In genomic region chr1:230174041-230174440, GRCh38 we compare ENCODE assay signal across 10 cellular contexts.
"Had no signal": no experiment of that assay in that cellular context is flagged by ENCODE, and none has a peak within 500 bp of the region (broad histone marks: within the 10 kb centered on the region; RNA-seq: fewer than 3 reads in every experiment).

No MANE protein-coding gene starts in this region.

- ATAC-seq: right lobe of liver had no signal

- H3K4me3 ChIP-seq: breast epithelium, psoas muscle, right lobe of liver had no signal

- H3K9me3 ChIP-seq: breast epithelium, psoas muscle, right lobe of liver had no signal

- H3K27ac ChIP-seq: breast epithelium, psoas muscle, right lobe of liver had no signal

- H3K27ac Mint-ChIP-seq: T-helper 2 cell treated with Interferon-gamma antibody and Interleukin-4, amounts not matched to agents 5 μg/mL and 100 μg/mL, for 36 hours had no signal

- H3K27me3 Mint-ChIP-seq: activated CD4-positive, alpha-beta T cell treated with anti-CD3 and anti-CD28 coated beads, Interleukin-2, amount 10 ng/mL, durations not matched to agents 7 days and 5 days had no signal

- H3K4me1 ChIP-seq: breast epithelium had no signal

- H3K4me3 Mint-ChIP-seq: activated CD4-positive, alpha-beta T cell treated with anti-CD3 and anti-CD28 coated beads, Interleukin-2, amount 10 ng/mL, durations not matched to agents 7 days and 5 days; T-helper 2 cell treated with Interferon-gamma antibody and Interleukin-4, amounts not matched to agents 5 μg/mL and 100 μg/mL, for 36 hours had no signal

- DNase-seq: activated CD4-positive, alpha-beta T cell treated with anti-CD3 and anti-CD28 coated beads, Interleukin-2, amount 10 ng/mL, durations not matched to agents 7 days and 5 days; activated effector memory CD4-positive, alpha-beta T cell treated with anti-CD3 and anti-CD28 coated beads, Interleukin-2, amount 50 U/mL, for 16 hours; activated T-cell treated with anti-CD3 and anti-CD28 coated beads for 4 hours; cerebellar nuclear complex; dermis blood vessel endothelial cell; psoas muscle had no signal

- H3K9me3 Mint-ChIP-seq: activated CD4-positive, alpha-beta T cell treated with anti-CD3 and anti-CD28 coated beads, Interleukin-2, amount 10 ng/mL, durations not matched to agents 7 days and 5 days; activated naive CD4-positive, alpha-beta T cell treated with anti-CD3 and anti-CD28 coated beads, Interleukin-2, amount 50 U/mL, for 72 hours; T-helper 2 cell treated with Interferon-gamma antibody and Interleukin-4, amounts not matched to agents 5 μg/mL and 100 μg/mL, for 36 hours had no signal

- H3K27me3 ChIP-seq: breast epithelium, right lobe of liver had no signal

- H3K36me3 ChIP-seq: right lobe of liver had no signal
